1 cellular context compared by ENCODE assay signal in the genomic region with DNA sequence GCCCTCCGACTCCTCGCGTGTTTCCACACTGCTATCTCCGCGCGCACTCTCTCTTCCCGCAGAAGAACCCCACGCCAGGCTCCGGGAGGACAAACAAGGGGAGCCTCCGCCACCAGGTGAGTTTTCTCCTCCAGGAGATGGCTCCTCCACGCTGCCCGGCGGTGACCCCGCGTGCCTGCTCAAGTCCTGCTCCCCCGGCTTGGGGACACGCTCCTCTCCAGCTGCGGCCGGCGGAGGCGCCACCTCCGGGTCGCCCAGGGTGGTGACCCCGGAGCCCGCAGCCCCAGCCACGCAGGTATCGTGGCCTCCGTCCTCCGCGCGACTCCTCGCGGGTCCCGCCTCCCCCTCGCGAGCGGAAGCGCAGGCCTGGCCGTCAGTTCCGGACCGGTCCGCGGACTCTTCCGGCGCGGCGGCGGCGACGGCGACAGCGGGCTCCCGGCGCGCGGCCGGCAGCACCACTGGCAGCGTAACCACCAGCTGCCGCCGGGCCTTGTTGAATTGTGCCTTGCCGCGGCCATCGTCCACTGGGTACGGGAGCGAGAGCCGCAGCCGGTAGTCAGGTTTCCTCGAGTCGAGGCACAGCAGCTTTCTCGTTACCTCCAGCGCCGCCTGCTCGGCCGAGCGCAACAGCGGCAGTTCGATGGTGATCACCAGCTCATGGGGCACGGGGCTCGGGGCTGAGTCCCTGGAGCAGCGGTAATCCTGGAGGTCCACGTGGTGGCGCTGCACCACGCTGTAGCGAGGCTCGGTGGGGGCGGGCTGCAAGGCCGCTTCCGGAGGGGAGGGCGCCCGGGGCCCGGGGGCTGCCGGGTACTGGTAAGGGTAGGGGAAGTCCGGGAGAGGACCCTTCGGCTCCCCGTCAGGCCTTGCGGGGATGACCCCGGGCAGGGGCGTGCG.
TF ChIP-seq lines count a peak whose summit lies in the region.

No MANE protein-coding gene starts in this region.

TF ChIP-seq in K562, 482 proteins besides CTCF, POLR2A, EP300 and RAD21 (continued from another document and continues in another):
- TF ChIP-seq, protein P1, sequence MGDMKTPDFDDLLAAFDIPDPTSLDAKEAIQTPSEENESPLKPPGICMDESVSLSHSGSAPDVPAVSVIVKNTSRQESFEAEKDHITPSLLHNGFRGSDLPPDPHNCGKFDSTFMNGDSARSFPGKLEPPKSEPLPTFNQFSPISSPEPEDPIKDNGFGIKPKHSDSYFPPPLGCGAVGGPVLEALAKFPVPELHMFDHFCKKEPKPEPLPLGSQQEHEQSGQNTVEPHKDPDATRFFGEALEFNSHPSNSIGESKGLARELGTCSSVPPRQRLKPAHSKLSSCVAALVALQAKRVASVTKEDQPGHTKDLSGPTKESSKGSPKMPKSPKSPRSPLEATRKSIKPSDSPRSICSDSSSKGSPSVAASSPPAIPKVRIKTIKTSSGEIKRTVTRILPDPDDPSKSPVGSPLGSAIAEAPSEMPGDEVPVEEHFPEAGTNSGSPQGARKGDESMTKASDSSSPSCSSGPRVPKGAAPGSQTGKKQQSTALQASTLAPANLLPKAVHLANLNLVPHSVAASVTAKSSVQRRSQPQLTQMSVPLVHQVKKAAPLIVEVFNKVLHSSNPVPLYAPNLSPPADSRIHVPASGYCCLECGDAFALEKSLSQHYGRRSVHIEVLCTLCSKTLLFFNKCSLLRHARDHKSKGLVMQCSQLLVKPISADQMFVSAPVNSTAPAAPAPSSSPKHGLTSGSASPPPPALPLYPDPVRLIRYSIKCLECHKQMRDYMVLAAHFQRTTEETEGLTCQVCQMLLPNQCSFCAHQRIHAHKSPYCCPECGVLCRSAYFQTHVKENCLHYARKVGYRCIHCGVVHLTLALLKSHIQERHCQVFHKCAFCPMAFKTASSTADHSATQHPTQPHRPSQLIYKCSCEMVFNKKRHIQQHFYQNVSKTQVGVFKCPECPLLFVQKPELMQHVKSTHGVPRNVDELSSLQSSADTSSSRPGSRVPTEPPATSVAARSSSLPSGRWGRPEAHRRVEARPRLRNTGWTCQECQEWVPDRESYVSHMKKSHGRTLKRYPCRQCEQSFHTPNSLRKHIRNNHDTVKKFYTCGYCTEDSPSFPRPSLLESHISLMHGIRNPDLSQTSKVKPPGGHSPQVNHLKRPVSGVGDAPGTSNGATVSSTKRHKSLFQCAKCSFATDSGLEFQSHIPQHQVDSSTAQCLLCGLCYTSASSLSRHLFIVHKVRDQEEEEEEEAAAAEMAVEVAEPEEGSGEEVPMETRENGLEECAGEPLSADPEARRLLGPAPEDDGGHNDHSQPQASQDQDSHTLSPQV (IDR thresholded peaks at IDR 0.05), result peak; percentile 45; the same call in 1 of the 2 replicates
- no peak for TF ChIP-seq TEAD1 (CRISPR knock-in tag; IDR thresholded peaks at IDR 0.05)
- no peak for TF ChIP-seq ZNF778 (CRISPR knock-in tag; IDR thresholded peaks at IDR 0.05)
- no peak for TF ChIP-seq KHSRP (IDR thresholded peaks at IDR 0.05)
- TF ChIP-seq POLR3A (IDR thresholded peaks at IDR 0.05; ENCODE audit: borderline replicate concordance, extremely low read depth, insufficient read depth, insufficient read length), result no peak
- TF ChIP-seq, protein P2, sequence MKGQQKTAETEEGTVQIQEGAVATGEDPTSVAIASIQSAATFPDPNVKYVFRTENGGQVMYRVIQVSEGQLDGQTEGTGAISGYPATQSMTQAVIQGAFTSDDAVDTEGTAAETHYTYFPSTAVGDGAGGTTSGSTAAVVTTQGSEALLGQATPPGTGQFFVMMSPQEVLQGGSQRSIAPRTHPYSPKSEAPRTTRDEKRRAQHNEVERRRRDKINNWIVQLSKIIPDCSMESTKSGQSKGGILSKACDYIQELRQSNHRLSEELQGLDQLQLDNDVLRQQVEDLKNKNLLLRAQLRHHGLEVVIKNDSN (CRISPR knock-in tag; IDR thresholded peaks at IDR 0.05), result peak; percentile 51; the same call in 1 of the 2 replicates
- TF ChIP-seq FOXK2 (conservative IDR thresholded peaks at IDR 0.05 in 1 of 2, IDR thresholded peaks at IDR 0.05 in 1 of 2; ENCODE audit: low read depth in 2 of 2), result peak; percentile 42 to 45; a peak in 1 of 4 replicates
- TF ChIP-seq CBX1 (IDR thresholded peaks at IDR 0.05; ENCODE audit: low read depth), result no peak
- TF ChIP-seq CTBP1 (IDR thresholded peaks at IDR 0.05; ENCODE audit: borderline replicate concordance), result peak; percentile 85
- TF ChIP-seq KDM5B (IDR thresholded peaks at IDR 0.05; ENCODE audit: insufficient replicate concordance, low read depth, low read length), result peak; percentile 76
- TF ChIP-seq EGR1 (conservative IDR thresholded peaks at IDR 0.05), result peak; percentile 88
- no peak for TF ChIP-seq ILK (tag; IDR thresholded peaks at IDR 0.05; ENCODE audit: borderline replicate concordance, low read depth)
- TF ChIP-seq SP2 (IDR thresholded peaks at IDR 0.05; ENCODE audit: extremely low read depth, low read depth, low read length, poor library complexity, severe bottlenecking), result no peak
- TF ChIP-seq SIN3B (IDR thresholded peaks at IDR 0.05; ENCODE audit: low read depth), result peak; percentile 75
- TF ChIP-seq ZNF76 (CRISPR knock-in tag; IDR thresholded peaks at IDR 0.05; ENCODE audit: borderline replicate concordance), result peak; percentile 20; the same call in 1 of the 2 replicates
- TF ChIP-seq ZNF121 (CRISPR knock-in tag; conservative IDR thresholded peaks at IDR 0.05), result peak; percentile 10; the same call in 1 of the 2 replicates
- no peak for TF ChIP-seq PCBP1 (IDR thresholded peaks at IDR 0.05; ENCODE audit: low read depth, low read length, poor library complexity, severe bottlenecking)
- TF ChIP-seq PHF21A (IDR thresholded peaks at IDR 0.05; ENCODE audit: borderline replicate concordance, low read depth), result no peak
- TF ChIP-seq MAFG (tag; conservative IDR thresholded peaks at IDR 0.05), result no peak
- no peak for TF ChIP-seq ATF1 (CRISPR knock-in tag; IDR thresholded peaks at IDR 0.05)
- TF ChIP-seq ATF1 (tag; IDR thresholded peaks at IDR 0.05), result peak; percentile 86
- peak; percentile 63; the same call in 1 of the 2 replicates for TF ChIP-seq IRF2 (CRISPR knock-in tag; IDR thresholded peaks at IDR 0.05)
- TF ChIP-seq, protein P3, sequence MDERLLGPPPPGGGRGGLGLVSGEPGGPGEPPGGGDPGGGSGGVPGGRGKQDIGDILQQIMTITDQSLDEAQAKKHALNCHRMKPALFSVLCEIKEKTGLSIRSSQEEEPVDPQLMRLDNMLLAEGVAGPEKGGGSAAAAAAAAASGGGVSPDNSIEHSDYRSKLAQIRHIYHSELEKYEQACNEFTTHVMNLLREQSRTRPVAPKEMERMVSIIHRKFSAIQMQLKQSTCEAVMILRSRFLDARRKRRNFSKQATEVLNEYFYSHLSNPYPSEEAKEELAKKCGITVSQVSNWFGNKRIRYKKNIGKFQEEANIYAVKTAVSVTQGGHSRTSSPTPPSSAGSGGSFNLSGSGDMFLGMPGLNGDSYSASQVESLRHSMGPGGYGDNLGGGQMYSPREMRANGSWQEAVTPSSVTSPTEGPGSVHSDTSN (CRISPR knock-in tag; IDR thresholded peaks at IDR 0.05; ENCODE audit: low read depth), result no peak
- TF ChIP-seq, protein P3 (tag; conservative IDR thresholded peaks at IDR 0.05; ENCODE audit: low read depth), result no peak
- TF ChIP-seq ZZZ3 (IDR thresholded peaks at IDR 0.05), result no peak
- TF ChIP-seq GTF2F1 (IDR thresholded peaks at IDR 0.05; ENCODE audit: low read depth, low read length), result no peak
- TF ChIP-seq ZNF274 (IDR thresholded peaks at IDR 0.05; ENCODE audit: borderline replicate concordance, low read depth, low read length), result no peak
- no peak for TF ChIP-seq SNIP1 (IDR thresholded peaks at IDR 0.05; ENCODE audit: low read depth)
- TF ChIP-seq, protein P4, sequence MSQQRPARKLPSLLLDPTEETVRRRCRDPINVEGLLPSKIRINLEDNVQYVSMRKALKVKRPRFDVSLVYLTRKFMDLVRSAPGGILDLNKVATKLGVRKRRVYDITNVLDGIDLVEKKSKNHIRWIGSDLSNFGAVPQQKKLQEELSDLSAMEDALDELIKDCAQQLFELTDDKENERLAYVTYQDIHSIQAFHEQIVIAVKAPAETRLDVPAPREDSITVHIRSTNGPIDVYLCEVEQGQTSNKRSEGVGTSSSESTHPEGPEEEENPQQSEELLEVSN (IDR thresholded peaks at IDR 0.05; ENCODE audit: borderline replicate concordance in 1 of 2, extremely low read depth in 1 of 2, insufficient read depth in 1 of 2, insufficient read length in 1 of 2, low read depth in 1 of 2, low read length in 1 of 2, poor library complexity in 1 of 2, severe bottlenecking in 1 of 2), result peak; percentile 8 to 52
- TF ChIP-seq RFX1 (IDR thresholded peaks at IDR 0.05), result no peak
- peak; percentile 16 for TF ChIP-seq U2AF1 (optimal IDR thresholded peaks at IDR 0.05; ENCODE audit: low read depth, low read length)
- TF ChIP-seq BCL6 (CRISPR knock-in tag; IDR thresholded peaks at IDR 0.05), result no peak
- TF ChIP-seq NR4A1 (CRISPR knock-in tag; IDR thresholded peaks at IDR 0.05), result 0 out of 2 replicates have a peak, but pooled peaks have one; percentile 23
- no peak for TF ChIP-seq NR4A1 (tag; IDR thresholded peaks at IDR 0.05)
- TF ChIP-seq, protein P5, sequence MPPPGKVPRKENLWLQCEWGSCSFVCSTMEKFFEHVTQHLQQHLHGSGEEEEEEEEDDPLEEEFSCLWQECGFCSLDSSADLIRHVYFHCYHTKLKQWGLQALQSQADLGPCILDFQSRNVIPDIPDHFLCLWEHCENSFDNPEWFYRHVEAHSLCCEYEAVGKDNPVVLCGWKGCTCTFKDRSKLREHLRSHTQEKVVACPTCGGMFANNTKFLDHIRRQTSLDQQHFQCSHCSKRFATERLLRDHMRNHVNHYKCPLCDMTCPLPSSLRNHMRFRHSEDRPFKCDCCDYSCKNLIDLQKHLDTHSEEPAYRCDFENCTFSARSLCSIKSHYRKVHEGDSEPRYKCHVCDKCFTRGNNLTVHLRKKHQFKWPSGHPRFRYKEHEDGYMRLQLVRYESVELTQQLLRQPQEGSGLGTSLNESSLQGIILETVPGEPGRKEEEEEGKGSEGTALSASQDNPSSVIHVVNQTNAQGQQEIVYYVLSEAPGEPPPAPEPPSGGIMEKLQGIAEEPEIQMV (tag; conservative IDR thresholded peaks at IDR 0.05; ENCODE audit: low read depth), result no peak
- peak; percentile 63 for TF ChIP-seq C11orf30 (IDR thresholded peaks at IDR 0.05; ENCODE audit: low read depth)
- TF ChIP-seq, protein P6, sequence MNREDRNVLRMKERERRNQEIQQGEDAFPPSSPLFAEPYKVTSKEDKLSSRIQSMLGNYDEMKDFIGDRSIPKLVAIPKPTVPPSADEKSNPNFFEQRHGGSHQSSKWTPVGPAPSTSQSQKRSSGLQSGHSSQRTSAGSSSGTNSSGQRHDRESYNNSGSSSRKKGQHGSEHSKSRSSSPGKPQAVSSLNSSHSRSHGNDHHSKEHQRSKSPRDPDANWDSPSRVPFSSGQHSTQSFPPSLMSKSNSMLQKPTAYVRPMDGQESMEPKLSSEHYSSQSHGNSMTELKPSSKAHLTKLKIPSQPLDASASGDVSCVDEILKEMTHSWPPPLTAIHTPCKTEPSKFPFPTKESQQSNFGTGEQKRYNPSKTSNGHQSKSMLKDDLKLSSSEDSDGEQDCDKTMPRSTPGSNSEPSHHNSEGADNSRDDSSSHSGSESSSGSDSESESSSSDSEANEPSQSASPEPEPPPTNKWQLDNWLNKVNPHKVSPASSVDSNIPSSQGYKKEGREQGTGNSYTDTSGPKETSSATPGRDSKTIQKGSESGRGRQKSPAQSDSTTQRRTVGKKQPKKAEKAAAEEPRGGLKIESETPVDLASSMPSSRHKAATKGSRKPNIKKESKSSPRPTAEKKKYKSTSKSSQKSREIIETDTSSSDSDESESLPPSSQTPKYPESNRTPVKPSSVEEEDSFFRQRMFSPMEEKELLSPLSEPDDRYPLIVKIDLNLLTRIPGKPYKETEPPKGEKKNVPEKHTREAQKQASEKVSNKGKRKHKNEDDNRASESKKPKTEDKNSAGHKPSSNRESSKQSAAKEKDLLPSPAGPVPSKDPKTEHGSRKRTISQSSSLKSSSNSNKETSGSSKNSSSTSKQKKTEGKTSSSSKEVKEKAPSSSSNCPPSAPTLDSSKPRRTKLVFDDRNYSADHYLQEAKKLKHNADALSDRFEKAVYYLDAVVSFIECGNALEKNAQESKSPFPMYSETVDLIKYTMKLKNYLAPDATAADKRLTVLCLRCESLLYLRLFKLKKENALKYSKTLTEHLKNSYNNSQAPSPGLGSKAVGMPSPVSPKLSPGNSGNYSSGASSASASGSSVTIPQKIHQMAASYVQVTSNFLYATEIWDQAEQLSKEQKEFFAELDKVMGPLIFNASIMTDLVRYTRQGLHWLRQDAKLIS (CRISPR knock-in tag; IDR thresholded peaks at IDR 0.05), result peak; percentile 86
- TF ChIP-seq, protein P7, sequence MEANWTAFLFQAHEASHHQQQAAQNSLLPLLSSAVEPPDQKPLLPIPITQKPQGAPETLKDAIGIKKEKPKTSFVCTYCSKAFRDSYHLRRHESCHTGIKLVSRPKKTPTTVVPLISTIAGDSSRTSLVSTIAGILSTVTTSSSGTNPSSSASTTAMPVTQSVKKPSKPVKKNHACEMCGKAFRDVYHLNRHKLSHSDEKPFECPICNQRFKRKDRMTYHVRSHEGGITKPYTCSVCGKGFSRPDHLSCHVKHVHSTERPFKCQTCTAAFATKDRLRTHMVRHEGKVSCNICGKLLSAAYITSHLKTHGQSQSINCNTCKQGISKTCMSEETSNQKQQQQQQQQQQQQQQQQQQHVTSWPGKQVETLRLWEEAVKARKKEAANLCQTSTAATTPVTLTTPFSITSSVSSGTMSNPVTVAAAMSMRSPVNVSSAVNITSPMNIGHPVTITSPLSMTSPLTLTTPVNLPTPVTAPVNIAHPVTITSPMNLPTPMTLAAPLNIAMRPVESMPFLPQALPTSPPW (CRISPR knock-in tag; IDR thresholded peaks at IDR 0.05), result peak; percentile 93
- TF ChIP-seq ESRRA (IDR thresholded peaks at IDR 0.05; ENCODE audit: borderline replicate concordance, low read depth), result peak; percentile 75; the same call in 1 of the 2 replicates
- peak; percentile 58 for TF ChIP-seq MTA3 (IDR thresholded peaks at IDR 0.05; ENCODE audit: borderline replicate concordance)
- TF ChIP-seq SREBF2 (CRISPR knock-in tag; IDR thresholded peaks at IDR 0.05), result no peak
- TF ChIP-seq HDAC3 (IDR thresholded peaks at IDR 0.05; ENCODE audit: borderline replicate concordance, partially characterized antibody), result no peak
- peak; percentile 82 for TF ChIP-seq RBBP5 (IDR thresholded peaks at IDR 0.05; ENCODE audit: borderline replicate concordance, insufficient read depth, low read length, poor library complexity, severe bottlenecking)
- TF ChIP-seq, protein P8, sequence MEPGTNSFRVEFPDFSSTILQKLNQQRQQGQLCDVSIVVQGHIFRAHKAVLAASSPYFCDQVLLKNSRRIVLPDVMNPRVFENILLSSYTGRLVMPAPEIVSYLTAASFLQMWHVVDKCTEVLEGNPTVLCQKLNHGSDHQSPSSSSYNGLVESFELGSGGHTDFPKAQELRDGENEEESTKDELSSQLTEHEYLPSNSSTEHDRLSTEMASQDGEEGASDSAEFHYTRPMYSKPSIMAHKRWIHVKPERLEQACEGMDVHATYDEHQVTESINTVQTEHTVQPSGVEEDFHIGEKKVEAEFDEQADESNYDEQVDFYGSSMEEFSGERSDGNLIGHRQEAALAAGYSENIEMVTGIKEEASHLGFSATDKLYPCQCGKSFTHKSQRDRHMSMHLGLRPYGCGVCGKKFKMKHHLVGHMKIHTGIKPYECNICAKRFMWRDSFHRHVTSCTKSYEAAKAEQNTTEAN (CRISPR knock-in tag; IDR thresholded peaks at IDR 0.05), result 0 out of 2 replicates have a peak, but pooled peaks have one; percentile 41
- TF ChIP-seq SMARCA4 (IDR thresholded peaks at IDR 0.05), result 0 out of 2 replicates have a peak, but pooled peaks have one; percentile 11
